In the genomic region with DNA sequence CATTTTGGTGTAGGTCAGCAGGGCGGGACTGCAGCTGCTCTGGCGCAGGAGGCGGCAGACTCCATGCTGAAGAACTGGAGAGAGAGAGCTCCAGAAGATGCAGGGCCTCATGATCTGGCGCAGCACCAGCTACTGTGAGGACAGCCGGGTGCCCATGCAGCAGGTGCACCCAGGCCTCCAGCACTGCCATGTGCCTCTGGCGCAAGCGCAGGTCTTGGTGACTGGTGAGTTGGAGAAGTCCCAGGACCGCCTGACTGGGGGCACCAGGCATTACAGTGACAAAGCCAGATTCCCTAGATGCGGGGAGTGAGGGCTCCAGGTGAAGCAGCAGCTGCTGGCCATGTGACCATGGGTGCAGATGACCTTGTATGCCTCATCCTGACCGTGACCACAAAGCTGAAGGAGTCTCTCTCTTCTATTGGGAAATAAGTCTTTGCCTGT, we compare ENCODE assay signal across 15 cellular contexts. TPM values are rescaled to one million over a fixed set of nuclear protein-coding genes. Genes with fewer than 3 reads are reported as not detected.
DNase-seq lines count a peak whose midpoint lies in the region; ATAC-seq, FAIRE-seq and TF ChIP-seq lines count a peak whose summit lies in the region.
"Had no signal": no experiment of that assay in that cellular context is flagged by ENCODE, and none has a peak within 500 bp of the region (broad histone marks: within the 10 kb centered on the region; RNA-seq: fewer than 3 reads in every experiment).

No MANE protein-coding gene starts in this region.

- H2BK20ac ChIP-seq in H1 (ENCODE audit: low read length), result no peak overlapping the region

- CTCF ChIA-PET in activated CD8-positive, alpha-beta T cell treated with anti-CD3 and anti-CD28 coated beads, Interleukin-2, amount 10 ng/mL, durations not matched to agents 7 days and 5 days (lab: Charles Lee), result interaction anchor here (1.4 to 1.9 kb wide), 2 partner anchors 13 to 102 kb away, joined by 4 to 5 read pairs; no protein-coding TSS in a partner anchor
- CTCF ChIA-PET in activated CD8-positive, alpha-beta T cell treated with anti-CD3 and anti-CD28 coated beads for 36 hours (lab: Charles Lee), result no interaction called here
- CTCF ChIA-PET in H1 (lab: Charles Lee; ENCODE audit: partially characterized antibody), result interaction anchor here (0.7 to 9.1 kb wide), 2 partner anchors 13 to 81 kb away, joined by 3 to 99 read pairs; no protein-coding TSS in a partner anchor
- CTCF ChIA-PET in activated naive CD4-positive, alpha-beta T cell treated with anti-CD3 and anti-CD28 coated beads, Interleukin-2, amount 10 ng/mL, durations not matched to agents 7 days and 5 days (lab: Charles Lee), result no interaction called here

- H2AFZ ChIP-seq in H1 (ENCODE audit: low read length), result no peak overlapping the region

- H3K4me3 ChIP-seq in H1 (ENCODE audit: extremely low read depth in 1 of 4, insufficient read depth in 2 of 4, low read depth in 3 of 4, low read length in 4 of 4) (no peak overlapping the region), suprapubic skin (no peak overlapping the region)

- H3K9me3 Mint-ChIP-seq in activated CD8-positive, alpha-beta T cell treated with anti-CD3 and anti-CD28 coated beads, Interleukin-2, amount 10 ng/mL, durations not matched to agents 7 days and 5 days (ENCODE audit: insufficient read depth), result no peaks in the 10 kb centered on the region
- H3K9me3 Mint-ChIP-seq in activated CD8-positive, alpha-beta T cell treated with anti-CD3 and anti-CD28 coated beads for 36 hours, result no peaks in the 10 kb centered on the region
- H3K9me3 Mint-ChIP-seq in activated naive CD4-positive, alpha-beta T cell treated with anti-CD3 and anti-CD28 coated beads, Interleukin-2, amount 10 ng/mL, durations not matched to agents 7 days and 5 days, result no peaks in the 10 kb centered on the region
- H3K9me3 Mint-ChIP-seq: activated naive CD4-positive, alpha-beta T cell treated with anti-CD3 and anti-CD28 coated beads, Interleukin-2, amount 50 U/mL, for 72 hours had no signal

- no peaks in the 10 kb centered on the region for H3K27me3 Mint-ChIP-seq in activated CD8-positive, alpha-beta T cell treated with anti-CD3 and anti-CD28 coated beads, Interleukin-2, amount 10 ng/mL, durations not matched to agents 7 days and 5 days (ENCODE audit: low read depth)
- H3K27me3 Mint-ChIP-seq in activated CD8-positive, alpha-beta T cell treated with anti-CD3 and anti-CD28 coated beads for 36 hours, result no peaks in the 10 kb centered on the region
- no peaks in the 10 kb centered on the region for H3K27me3 Mint-ChIP-seq in activated naive CD4-positive, alpha-beta T cell treated with anti-CD3 and anti-CD28 coated beads, Interleukin-2, amount 10 ng/mL, durations not matched to agents 7 days and 5 days
- H3K27me3 Mint-ChIP-seq: progenitor cell of endocrine pancreas had no signal

- H3K36me3 ChIP-seq in H1 (ENCODE audit: control insufficient read depth in 2 of 4, insufficient read depth in 4 of 4, low read length in 3 of 4) (no peaks in the 10 kb centered on the region), suprapubic skin (no peaks in the 10 kb centered on the region)

- H3K27ac Mint-ChIP-seq in activated CD8-positive, alpha-beta T cell treated with anti-CD3 and anti-CD28 coated beads, Interleukin-2, amount 10 ng/mL, durations not matched to agents 7 days and 5 days, result peak overlapping the region; percentile 24
- H3K27ac Mint-ChIP-seq in activated CD8-positive, alpha-beta T cell treated with anti-CD3 and anti-CD28 coated beads for 36 hours, result no peak overlapping the region
- H3K27ac Mint-ChIP-seq in activated naive CD4-positive, alpha-beta T cell treated with anti-CD3 and anti-CD28 coated beads, Interleukin-2, amount 10 ng/mL, durations not matched to agents 7 days and 5 days, result no peak overlapping the region
- H3K27ac Mint-ChIP-seq: progenitor cell of endocrine pancreas had no signal

- WGBS in H1 (ENCODE audit: extremely low coverage in 1 of 2, insufficient coverage in 1 of 2, insufficient read length in 1 of 2, insufficient replicate concordance in 2 of 2, low coverage in 1 of 2, low lambda C conversion rate in 2 of 2, missing lambda C conversion rate in 1 of 2), 2 experiments, result 88% methylated on average over 7 of the region's 10 CpGs; no CpG with 5 or more reads in 1 of the 2 experiments
- 81% methylated on average over 4 of the region's 10 CpGs for WGBS in suprapubic skin

- H3K23me2 ChIP-seq in H1 (ENCODE audit: low read depth, low read length), result no peaks in the 10 kb centered on the region

- H3K23ac ChIP-seq in H1 (ENCODE audit: insufficient read length), result no peak overlapping the region

- no peak overlapping the region for H4K5ac ChIP-seq in H1 (ENCODE audit: insufficient read length, low read depth, low read length)

- no peak overlapping the region for H4K91ac ChIP-seq in H1 (replicated peaks; ENCODE audit: insufficient read length, low read length)

- no peak overlapping the region for H2AK5ac ChIP-seq in H1 (ENCODE audit: low read depth, low read length)

- no peak overlapping the region for H3K27ac ChIP-seq in H1 (ENCODE audit: low read depth, low read length)
- no peak overlapping the region for H3K27ac ChIP-seq in suprapubic skin

- no peak for ATAC-seq in activated CD8-positive, alpha-beta T cell treated with anti-CD3 and anti-CD28 coated beads, Interleukin-2, amount 10 ng/mL, durations not matched to agents 7 days and 5 days
- no peak for ATAC-seq in activated CD8-positive, alpha-beta T cell treated with anti-CD3 and anti-CD28 coated beads for 36 hours
- ATAC-seq in GM18502 (IDR thresholded peaks at IDR 0.05; ENCODE audit: poor library complexity, unreplicated experiment) (no peak), GM19463 (IDR thresholded peaks at IDR 0.05; ENCODE audit: unreplicated experiment) (no peak)
- ATAC-seq: activated naive CD4-positive, alpha-beta T cell treated with anti-CD3 and anti-CD28 coated beads, Interleukin-2, amount 50 U/mL, for 72 hours had no signal

- no peak overlapping the region for H3K14ac ChIP-seq in H1 (ENCODE audit: insufficient read length)

- no peak overlapping the region for H3K56ac ChIP-seq in H1 (replicated peaks; ENCODE audit: insufficient read length, low read depth, low read length)

- H3K9ac ChIP-seq in H1 (replicated peaks in 1 of 4; ENCODE audit: extremely low read depth in 1 of 4, low read depth in 3 of 4, low read length in 3 of 4), result no peak overlapping the region

- peaks cover 0 to 2% (median 0%) of the 10 kb centered on the region in 4 experiments; a peak in 1 of 7 replicates for H3K27me3 ChIP-seq in H1 (replicated peaks in 1 of 4; ENCODE audit: control insufficient read depth in 3 of 4, extremely low read depth in 1 of 4, insufficient read depth in 3 of 4, low read length in 3 of 4)
- H3K27me3 ChIP-seq in suprapubic skin, result no peaks in the 10 kb centered on the region

- TF ChIP-seq POLR2A in H1 (IDR thresholded peaks at IDR 0.05; ENCODE audit: control extremely low read depth in 1 of 2, low read depth in 2 of 2, low read length in 2 of 2) (no peak), suprapubic skin (IDR thresholded peaks at IDR 0.05) (no peak)

- H4K8ac ChIP-seq in H1 (ENCODE audit: extremely low read depth, insufficient read depth, low read length), result no peak overlapping the region

- H3K79me2 ChIP-seq in H1 (ENCODE audit: control insufficient read depth in 1 of 2, insufficient read depth in 2 of 2, low read length in 2 of 2), result no peaks in the 10 kb centered on the region

- H2BK120ac ChIP-seq in H1 (replicated peaks; ENCODE audit: low read depth, low read length), result no peak overlapping the region

- no peaks in the 10 kb centered on the region for H4K20me1 ChIP-seq in H1 (replicated peaks in 1 of 2; ENCODE audit: control insufficient read depth in 1 of 2, insufficient read depth in 2 of 2, low read length in 2 of 2)

- H3K4ac ChIP-seq in H1 (replicated peaks; ENCODE audit: insufficient read length, low read depth, low read length), result no peak overlapping the region

- no peak overlapping the region for H2BK5ac ChIP-seq in H1 (ENCODE audit: low read depth, low read length)

- intact Hi-C loops in activated CD8-positive, alpha-beta T cell treated with anti-CD3 and anti-CD28 coated beads for 36 hours (cut with micrococcal nuclease), result no loop called here

- no peaks in the 10 kb centered on the region for H3K79me1 ChIP-seq in H1 (ENCODE audit: low read depth, low read length)

- no peak overlapping the region for H3K18ac ChIP-seq in H1 (ENCODE audit: extremely low read depth, low read length)

- no peak overlapping the region for H2BK12ac ChIP-seq in H1 (ENCODE audit: low read depth, low read length)

- POLR2A ChIA-PET in activated CD8-positive, alpha-beta T cell treated with anti-CD3 and anti-CD28 coated beads, Interleukin-2, amount 10 ng/mL, durations not matched to agents 7 days and 5 days (lab: Charles Lee), result no interaction called here
- POLR2A ChIA-PET in activated CD8-positive, alpha-beta T cell treated with anti-CD3 and anti-CD28 coated beads for 36 hours (lab: Charles Lee), result interaction anchor here (0.6 to 0.9 kb wide), 2 partner anchors 51 to 72 kb away, joined by 3 read pairs; no protein-coding TSS in a partner anchor
- POLR2A ChIA-PET in H1 (lab: Charles Lee; ENCODE audit: partially characterized antibody), result no interaction called here

- H3K4me2 ChIP-seq in H1 (ENCODE audit: insufficient read depth in 1 of 2, low read depth in 2 of 2, low read length in 2 of 2), result no peak overlapping the region

- TF ChIP-seq EP300 in H1 (IDR thresholded peaks at IDR 0.05; ENCODE audit: borderline replicate concordance in 1 of 2, low read depth in 2 of 2, low read length in 2 of 2) (no peak), suprapubic skin (IDR thresholded peaks at IDR 0.05) (no peak)

- no peak overlapping the region for H2BK15ac ChIP-seq in H1 (ENCODE audit: low read length)

- H3K4me1 ChIP-seq in H1 (replicated peaks in 1 of 4; ENCODE audit: control insufficient read depth in 3 of 4, insufficient read depth in 4 of 4, low read length in 3 of 4) (peaks cover 0 to 10% (median 7%) of the 10 kb centered on the region in 4 experiments; a peak in 3 of 7 replicates), suprapubic skin (peaks cover 4% of the 10 kb centered on the region)

- H3K4me3 Mint-ChIP-seq in activated CD8-positive, alpha-beta T cell treated with anti-CD3 and anti-CD28 coated beads, Interleukin-2, amount 10 ng/mL, durations not matched to agents 7 days and 5 days, result no peak overlapping the region
- H3K4me3 Mint-ChIP-seq in activated CD8-positive, alpha-beta T cell treated with anti-CD3 and anti-CD28 coated beads for 36 hours, result no peak overlapping the region
- no peak overlapping the region for H3K4me3 Mint-ChIP-seq in activated naive CD4-positive, alpha-beta T cell treated with anti-CD3 and anti-CD28 coated beads, Interleukin-2, amount 10 ng/mL, durations not matched to agents 7 days and 5 days

- H3K9me3 ChIP-seq in H1 (ENCODE audit: insufficient read depth in 2 of 2, low read depth in 1 of 2, low read length in 1 of 2), result no peaks in the 10 kb centered on the region
- H3K9me3 ChIP-seq in suprapubic skin, result no peaks in the 10 kb centered on the region

- no peak for TF ChIP-seq RAD21 in H1 (IDR thresholded peaks at IDR 0.05 in 1 of 2, conservative IDR thresholded peaks at IDR 0.05 in 1 of 2; ENCODE audit: low read depth in 2 of 2, low read length in 2 of 2)

- DNase-seq in activated CD8-positive, alpha-beta T cell treated with anti-CD3 and anti-CD28 coated beads, Interleukin-2, amount 10 ng/mL, durations not matched to agents 7 days and 5 days, result no peak
- no peak for DNase-seq in activated CD8-positive, alpha-beta T cell treated with anti-CD3 and anti-CD28 coated beads for 36 hours
- DNase-seq in NCI-H2081 (lab: John Stamatoyannopoulos, UW) (peak; percentile 83 to 97), H1 (ENCODE audit: low read depth in 1 of 2, low spot score in 2 of 2) (no peak), suprapubic skin (ENCODE audit: low spot score in 2 of 2) (peak; percentile 40 to 60)
- DNase-seq in activated naive CD4-positive, alpha-beta T cell treated with anti-CD3 and anti-CD28 coated beads, Interleukin-2, amount 10 ng/mL, durations not matched to agents 7 days and 5 days, result no peak
- DNase-seq: activated CD8-positive, alpha-beta memory T cell treated with anti-CD3 and anti-CD28 coated beads for 24 hours; NCI-H1930; stimulated activated CD4-positive, alpha-beta T cell treated with anti-CD3 and anti-CD28 coated beads, Interleukin-1b, Interleukin-23, amount 100 ng/mL, for 48 hours; T-helper 2 cell had no signal

- TF ChIP-seq CTCF in activated CD8-positive, alpha-beta T cell treated with anti-CD3 and anti-CD28 coated beads for 36 hours (IDR thresholded peaks at IDR 0.05), result no peak
- TF ChIP-seq CTCF in H1 (IDR thresholded peaks at IDR 0.05; ENCODE audit: control extremely low read depth in 1 of 3, insufficient read depth in 1 of 3, low read depth in 1 of 3, low read length in 3 of 3), result no peak
- TF ChIP-seq CTCF in suprapubic skin (IDR thresholded peaks at IDR 0.05), result no peak

- H3K4me1 Mint-ChIP-seq in activated CD8-positive, alpha-beta T cell treated with anti-CD3 and anti-CD28 coated beads, Interleukin-2, amount 10 ng/mL, durations not matched to agents 7 days and 5 days (ENCODE audit: low read depth), result peaks cover 43% of the 10 kb centered on the region
- peaks cover 12% of the 10 kb centered on the region for H3K4me1 Mint-ChIP-seq in activated CD8-positive, alpha-beta T cell treated with anti-CD3 and anti-CD28 coated beads for 36 hours (ENCODE audit: low read depth)
- peaks cover 14% of the 10 kb centered on the region for H3K4me1 Mint-ChIP-seq in activated naive CD4-positive, alpha-beta T cell treated with anti-CD3 and anti-CD28 coated beads, Interleukin-2, amount 10 ng/mL, durations not matched to agents 7 days and 5 days

- peaks cover 46% of the 10 kb centered on the region for H3K36me3 Mint-ChIP-seq in activated CD8-positive, alpha-beta T cell treated with anti-CD3 and anti-CD28 coated beads, Interleukin-2, amount 10 ng/mL, durations not matched to agents 7 days and 5 days (ENCODE audit: low read depth)
- peaks cover 13% of the 10 kb centered on the region for H3K36me3 Mint-ChIP-seq in activated CD8-positive, alpha-beta T cell treated with anti-CD3 and anti-CD28 coated beads for 36 hours (ENCODE audit: low read depth)
- no peaks in the 10 kb centered on the region for H3K36me3 Mint-ChIP-seq in activated naive CD4-positive, alpha-beta T cell treated with anti-CD3 and anti-CD28 coated beads, Interleukin-2, amount 10 ng/mL, durations not matched to agents 7 days and 5 days

- no peak for FAIRE-seq in H1 (lab: Jason Lieb, UNC)
- FAIRE-seq: colon had no signal

RNA-seq across cellular contexts. Expression of gene EXOC3, which starts 24.3 kb away (rescaled TPM):
- 10 to 100 TPM; 62.2 to 62.3 TPM for total RNA-seq in activated CD8-positive, alpha-beta T cell treated with anti-CD3 and anti-CD28 coated beads, Interleukin-2, amount 10 ng/mL, durations not matched to agents 7 days and 5 days
- total RNA-seq in activated CD8-positive, alpha-beta T cell treated with anti-CD3 and anti-CD28 coated beads for 36 hours, result 10 to 100 TPM; 65.9 to 67.6 TPM
- total RNA-seq in H1 (2021; fragmentation: NEBNext Ultra II Directional; extraction: Animal tissue kit (Norgen Biotek cat#: 25700)), result 27.5 and 30.0 TPM in 2 replicates
- polyA plus RNA-seq in H1 (2011; rRNA removed), result 14.4 and 19.5 TPM in 2 replicates
- polyA plus RNA-seq in H1 (2011; cell fraction: cytosol; rRNA removed), result 17.3 TPM
- 38.7 TPM for polyA plus RNA-seq in H1 (2011; cell fraction: nucleus; rRNA removed)
- polyA plus RNA-seq in H1 (2012, experiment 1 of 2), result 24.9 to 34.9 TPM (median 31.8 TPM) in 4 replicates
- polyA plus RNA-seq in H1 (2012, experiment 2 of 2), result 19.3 TPM
- 16.3 TPM for polyA plus RNA-seq in H1 (2013, experiment 1 of 2)
- 14.9 TPM for polyA plus RNA-seq in H1 (2013, experiment 2 of 2)
- polyA minus RNA-seq in H1 (2011; rRNA and poly(A)+ RNA removed), result 16.7 and 19.2 TPM in 2 replicates
- polyA minus RNA-seq in H1 (2011; cell fraction: cytosol; rRNA and poly(A)+ RNA removed), result 12.9 TPM
- 14.7 TPM for polyA minus RNA-seq in H1 (2011; cell fraction: nucleus; rRNA and poly(A)+ RNA removed)
- 100 to 1,000 TPM in 1 of 4 donors, 10 to 100 TPM in 3; 68.9 to 199 (median 83.4) TPM for total RNA-seq in suprapubic skin

Comparison
In these comparisons a context has a peak if more than half of its experiments do, and no peak if none do; other contexts are left out.
1. CTCF ChIA-PET loops: an anchor here in activated CD8-positive, alpha-beta T cell treated with anti-CD3 and anti-CD28 coated beads, Interleukin-2, amount 10 ng/mL, durations not matched to agents 7 days and 5 days (1.4 to 1.9 kb wide) and H1 (0.7 to 9.1 kb wide); none called in activated CD8-positive, alpha-beta T cell treated with anti-CD3 and anti-CD28 coated beads for 36 hours and activated naive CD4-positive, alpha-beta T cell treated with anti-CD3 and anti-CD28 coated beads, Interleukin-2, amount 10 ng/mL, durations not matched to agents 7 days and 5 days.
2. DNase-seq: peak in NCI-H2081 (2 of 2) and suprapubic skin (2 of 2); none in activated CD8-positive, alpha-beta T cell treated with anti-CD3 and anti-CD28 coated beads, Interleukin-2, amount 10 ng/mL, durations not matched to agents 7 days and 5 days (single experiment), activated CD8-positive, alpha-beta T cell treated with anti-CD3 and anti-CD28 coated beads for 36 hours (single experiment), H1 (0 of 2) and activated naive CD4-positive, alpha-beta T cell treated with anti-CD3 and anti-CD28 coated beads, Interleukin-2, amount 10 ng/mL, durations not matched to agents 7 days and 5 days (single experiment).